In genomic region chr20:57964011-57964862, GRCh38 we compare ENCODE assay signal across 16 cellular contexts.
DNase-seq lines count a peak whose midpoint lies in the region; ATAC-seq, FAIRE-seq and TF ChIP-seq lines count a peak whose summit lies in the region.
"Had no signal": no experiment of that assay in that cellular context is flagged by ENCODE, and none has a peak within 500 bp of the region (broad histone marks: within the 10 kb centered on the region; RNA-seq: fewer than 3 reads in every experiment).

No MANE protein-coding gene starts in this region.

- H3K9me3 ChIP-seq in psoas muscle = no peaks in the 10 kb centered on the region
- H3K9me3 ChIP-seq: Caco-2 had no signal

- H3K4me3 ChIP-seq in AG10803 (ENCODE audit: low read length) = no peak overlapping the region
- no peak overlapping the region for H3K4me3 ChIP-seq in psoas muscle

- no peaks in the 10 kb centered on the region for H3K36me3 ChIP-seq in psoas muscle (ENCODE audit: insufficient read depth in 1 of 2, low read depth in 1 of 2)

- TF ChIP-seq CTCF in AG10803 (conservative IDR thresholded peaks at IDR 0.05; ENCODE audit: low read length) = no peak
- no peak for TF ChIP-seq CTCF in psoas muscle (IDR thresholded peaks at IDR 0.05)

- intact Hi-C loops in head of caudate nucleus (cut with DNase I) = no loop called here
- intact Hi-C loops in psoas muscle (cut with DNase I) = no loop called here

- no peak for ATAC-seq in psoas muscle
- no peak for ATAC-seq in HG03521 (IDR thresholded peaks at IDR 0.05; ENCODE audit: unreplicated experiment)
- ATAC-seq: SK-N-SH treated with all-trans-retinoic acid at 6 μM for 48 hours had no signal

- 70 to 71% (median 70%) methylated on average over 15 of the region's 15 CpGs for WGBS in psoas muscle, 3 donors

- FAIRE-seq in urothelium cell line (lab: Jason Lieb, UNC) = no peak

- H3K27ac ChIP-seq in psoas muscle = peak overlapping the region; percentile 41

- H3K4me1 ChIP-seq in psoas muscle = no peaks in the 10 kb centered on the region
- H3K4me1 ChIP-seq: Caco-2 had no signal

- no peaks in the 10 kb centered on the region for H3K27me3 ChIP-seq in psoas muscle (ENCODE audit: insufficient read depth in 3 of 3, low read length in 2 of 3)

- DNase-seq in AG10803 (ENCODE audit: low read depth) (peak; percentile 34), anterior cingulate cortex (lab: John Stamatoyannopoulos, UW) (peak in 44 of 58 donors; percentile 7 to 88 (median 49)), head of caudate nucleus (peak in 32 of 42 donors; percentile 11 to 72 (median 40)), psoas muscle (peak; percentile 30 to 45), NCI-H2029 treated with DMSO at 0.1 percent for 48 hours (lab: John Stamatoyannopoulos, UW) (no peak), urothelium cell line (ENCODE audit: low spot score) (no peak)
- no peak for DNase-seq in stimulated activated naive CD4-positive, alpha-beta T cell treated with Interleukin-2 at 50 U/mL for 16 hours (lab: John Stamatoyannopoulos, UW)
- DNase-seq: activated gamma-delta T cell; Caco-2; naive B cell; NCI-H1436 treated with DMSO at 0.1 percent for 48 hours; NCI-H510A; OCI-M1; stimulated activated CD4-positive, alpha-beta T cell treated with anti-CD3 and anti-CD28 coated beads, Interleukin-2, amount 100 ng/mL, for 48 hours had no signal

Comparison
In these comparisons a context has a peak if more than half of its experiments do, and no peak if none do; other contexts are left out.
1. DNase-seq: peak in AG10803 (single experiment), anterior cingulate cortex (44 of 58), head of caudate nucleus (32 of 42) and psoas muscle (2 of 2); none in stimulated activated naive CD4-positive, alpha-beta T cell treated with Interleukin-2 at 50 U/mL for 16 hours (single experiment), NCI-H2029 treated with DMSO at 0.1 percent for 48 hours (single experiment) and urothelium cell line (single experiment).